2 cellular contexts compared by ENCODE assay signal in the genomic region with DNA sequence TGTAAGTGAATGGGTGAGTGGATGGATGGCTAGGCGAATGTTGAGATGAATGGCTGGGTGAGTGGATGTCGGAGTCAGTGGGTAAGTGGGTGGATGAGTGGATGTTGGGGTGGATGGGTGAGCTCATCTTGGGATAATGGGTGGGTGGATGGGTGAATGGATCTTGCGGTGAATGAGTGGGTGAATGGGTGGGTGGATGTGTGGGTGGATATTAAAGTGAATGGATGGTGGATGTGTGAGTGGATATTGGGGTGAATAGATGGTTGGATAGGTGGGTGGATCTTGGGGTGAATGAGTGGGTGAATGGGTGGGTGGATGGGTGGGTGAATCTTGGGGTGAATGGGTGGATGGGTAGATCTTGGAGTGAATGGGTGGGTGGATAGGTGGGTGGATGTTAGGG.
TF ChIP-seq lines count a peak whose summit lies in the region.

No MANE protein-coding gene starts in this region.

TF ChIP-seq in HepG2, 621 proteins besides CTCF, POLR2A, EP300 and RAD21:
- TF ChIP-seq CREB3 (CRISPR knock-in tag; IDR thresholded peaks at IDR 0.05) = no peak
- 0 out of 2 replicates have a peak, but pooled peaks have one; percentile 3 for TF ChIP-seq RAD51 (IDR thresholded peaks at IDR 0.05; ENCODE audit: borderline replicate concordance)

TF ChIP-seq in K562, 482 proteins besides CTCF, POLR2A, EP300 and RAD21:
- no peak for TF ChIP-seq STAT5A (IDR thresholded peaks at IDR 0.05; ENCODE audit: borderline replicate concordance, low read length)
- TF ChIP-seq ZNF318 (IDR thresholded peaks at IDR 0.05; ENCODE audit: borderline replicate concordance in 1 of 2, low read depth in 1 of 2) = no peak
- TF ChIP-seq CBX5 (IDR thresholded peaks at IDR 0.05; ENCODE audit: borderline replicate concordance, low read depth) = no peak
- 0 out of 2 replicates have a peak, but pooled peaks have one; percentile 46 for TF ChIP-seq HBP1 (CRISPR knock-in tag; IDR thresholded peaks at IDR 0.05)
- TF ChIP-seq EGR1 (conservative IDR thresholded peaks at IDR 0.05) = peak; percentile 91
